31 cellular contexts compared by ENCODE assay signal in genomic region chr22:35940166-35940565, GRCh38.
"Had no signal": no experiment of that assay in that cellular context is flagged by ENCODE, and none has a peak within 500 bp of the region (broad histone marks: within the 10 kb centered on the region; RNA-seq: fewer than 3 reads in every experiment).

No MANE protein-coding gene starts in this region.

- H3K9me3 ChIP-seq: MG63, SJCRH30 had no signal

- H3K27ac ChIP-seq: PC-9, RWPE1, SJCRH30, SK-N-MC had no signal

- H2AFZ ChIP-seq: PC-9 had no signal

- H3K27me3 ChIP-seq: MG63, SJCRH30 had no signal

- H3K4me3 ChIP-seq: K562, MG63, PC-9, SJCRH30, SK-N-MC had no signal

- H3K4me2 ChIP-seq: PC-9 had no signal

- H3K4me1 ChIP-seq: SJCRH30 had no signal

- H3K36me3 ChIP-seq: SJCRH30 had no signal

- DNase-seq: Kasumi-1, KG1, MG63, NCI-H1048, NCI-H1092 treated with DMSO at 0.1 percent for 48 hours, NCI-H1105 treated with DMSO at 0.1 percent for 48 hours, NCI-H1417, NCI-H1436, NCI-H146, NCI-H1694, NCI-H187, NCI-H1930, NCI-H2029 treated with DMSO at 0.1 percent for 48 hours, NCI-H2081 treated with DMSO at 0.1 percent for 48 hours, NCI-H2107, NCI-H2171, NCI-H226, NCI-H446 treated with DMSO at 0.1 percent for 48 hours, NCI-H510A, NCI-H524, NCI-H69, NCI-H748 treated with DMSO at 0.1 percent for 48 hours, NCI-H82, PC-9, SHP77, SIG-M5, SJCRH30 had no signal

- FAIRE-seq: K562, RCC 7860 had no signal
